Comparison of ENCODE assay signal across 16 cellular contexts in the genomic region with DNA sequence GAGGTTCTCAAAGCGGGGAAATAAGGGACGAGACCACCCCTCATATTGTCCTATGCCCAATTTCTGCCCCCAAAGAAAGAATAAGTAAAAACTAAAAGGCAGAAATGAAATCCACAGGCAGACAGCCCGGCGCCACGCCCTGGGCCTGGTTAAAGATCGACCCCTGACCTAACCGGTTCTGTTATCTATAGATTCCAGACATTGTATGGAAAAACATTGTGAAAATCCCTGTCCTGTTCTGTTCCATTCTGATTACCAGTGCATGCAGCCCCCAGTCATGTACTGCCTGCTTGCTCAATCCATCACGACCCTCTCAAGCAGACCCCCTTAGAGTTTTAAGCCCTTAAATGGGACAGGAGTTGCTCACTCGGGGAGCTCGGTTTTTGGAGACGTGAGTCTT. TPM values are rescaled to one million over a fixed set of nuclear protein-coding genes. Genes with fewer than 3 reads are reported as not detected.
"Had no signal": no experiment of that assay in that cellular context is flagged by ENCODE, and none has a peak within 500 bp of the region (broad histone marks: within the 10 kb centered on the region; RNA-seq: fewer than 3 reads in every experiment).

No MANE protein-coding gene starts in this region.

RNA-seq across cellular contexts. Expression of gene CRYGD, which starts 6.9 kb away (rescaled TPM):
- total RNA-seq: stomach, subcutaneous adipose tissue, suprapubic skin, testis, thoracic aorta, thyroid gland, tibial nerve, transverse colon, upper lobe of left lung, upper lobe of right lung, ureter, uterus, vagina had no signal
- polyA plus RNA-seq: stomach, urinary bladder had no signal

RNA-seq across cellular contexts. Expression of gene CRYGC, which starts 12.2 kb away (rescaled TPM):
- total RNA-seq: stomach, subcutaneous adipose tissue, suprapubic skin, temporal lobe, thoracic aorta, thyroid gland, tibial nerve, transverse colon, upper lobe of left lung, upper lobe of right lung, ureter, urinary bladder, uterus, vagina had no signal
- polyA plus RNA-seq: stomach, thymus, urinary bladder had no signal

RNA-seq across cellular contexts. Expression of gene CRYGB, which starts 28.6 kb away (rescaled TPM):
- total RNA-seq: stomach, subcutaneous adipose tissue, suprapubic skin, temporal lobe, thoracic aorta, thyroid gland, tibial nerve, transverse colon, upper lobe of left lung, upper lobe of right lung, ureter, urinary bladder, uterus, vagina had no signal
- polyA plus RNA-seq: stomach, urinary bladder had no signal

RNA-seq across cellular contexts. Expression of gene CRYGA, which starts 46.0 kb away (rescaled TPM):
- total RNA-seq: stomach, subcutaneous adipose tissue, suprapubic skin, temporal lobe, testis, thoracic aorta, thyroid gland, tibial nerve, transverse colon, upper lobe of left lung, upper lobe of right lung, ureter, urinary bladder, uterus, vagina had no signal
- polyA plus RNA-seq: stomach, urinary bladder had no signal
